ENCODE assay signal across 28 cellular contexts in the genomic region with DNA sequence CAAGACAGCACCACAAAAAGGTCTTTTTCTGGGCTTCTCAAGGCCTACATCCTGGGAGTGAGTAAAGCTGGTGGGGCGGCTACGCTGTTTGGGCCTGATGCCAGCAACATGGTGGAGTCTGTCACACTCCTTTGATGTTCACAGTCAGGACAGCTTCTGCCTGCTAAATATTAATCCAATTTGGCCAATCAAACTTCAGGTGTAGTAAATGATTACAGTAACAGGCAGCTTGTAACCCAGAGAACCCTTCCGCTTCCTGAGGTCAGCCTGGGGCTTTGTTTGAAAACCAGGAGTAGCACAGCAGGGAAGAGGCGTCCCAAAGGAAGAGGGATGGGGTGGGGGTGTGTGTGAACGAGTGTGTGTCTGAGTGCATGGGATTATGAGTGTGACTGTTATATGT.
DNase-seq lines count a peak whose midpoint lies in the region; ATAC-seq, FAIRE-seq and TF ChIP-seq lines count a peak whose summit lies in the region.
"Had no signal": no experiment of that assay in that cellular context is flagged by ENCODE, and none has a peak within 500 bp of the region (broad histone marks: within the 10 kb centered on the region; RNA-seq: fewer than 3 reads in every experiment).

No MANE protein-coding gene starts in this region.

- no peak overlapping the region for H3K4me3 Mint-ChIP-seq in activated CD8-positive, alpha-beta memory T cell treated with anti-CD3 and anti-CD28 coated beads, Interleukin-2, amount 10 ng/mL, durations not matched to agents 7 days and 5 days
- H3K4me3 Mint-ChIP-seq: activated T-cell treated with anti-CD3 and anti-CD28 coated beads, Interleukin-2, amount 50 U/mL, for 4 hours; effector memory CD8-positive, alpha-beta T cell; naive thymus-derived CD4-positive, alpha-beta T cell; T-helper 1 cell treated with Interleukin-12 subunit alpha and Interleukin-12 subunit beta and Interleukin-4 antibody, amounts not matched to agents 30 μg/mL and 1 μg/mL, for 36 hours had no signal

- H3K27me3 Mint-ChIP-seq in activated CD8-positive, alpha-beta memory T cell treated with anti-CD3 and anti-CD28 coated beads, Interleukin-2, amount 10 ng/mL, durations not matched to agents 7 days and 5 days, result peaks cover 17% of the 10 kb centered on the region

- H3K4me1 ChIP-seq in kidney (ENCODE audit: control insufficient read depth in 1 of 2, insufficient read depth in 1 of 2, low read depth in 1 of 2, low read length in 2 of 2), result peaks cover 7 to 9% of the 10 kb centered on the region in 2 donors
- H3K4me1 ChIP-seq: SJSA1 had no signal

- TF ChIP-seq CTCF in kidney (IDR thresholded peaks at IDR 0.05; ENCODE audit: borderline replicate concordance, extremely low read depth, insufficient read depth), result no peak

- no peak for ATAC-seq in activated CD8-positive, alpha-beta memory T cell treated with anti-CD3 and anti-CD28 coated beads, Interleukin-2, amount 10 ng/mL, durations not matched to agents 7 days and 5 days
- ATAC-seq: activated T-cell treated with anti-CD3 and anti-CD28 coated beads, Interleukin-2, amount 50 U/mL, for 4 hours; effector memory CD8-positive, alpha-beta T cell; naive thymus-derived CD4-positive, alpha-beta T cell; Panc1 had no signal

- DNase-seq in NCI-H146 (lab: John Stamatoyannopoulos, UW) (peak; percentile 66), NCI-H146 treated with DMSO at 0.1 percent for 48 hours (lab: John Stamatoyannopoulos, UW; ENCODE audit: unreplicated experiment) (no peak), NCI-H69 (lab: John Stamatoyannopoulos, UW) (peak; percentile 81), kidney (no peak), renal cortical epithelial cell (ENCODE audit: low read depth) (peak; percentile 96), NCI-H187 (lab: John Stamatoyannopoulos, UW) (no peak), ecto neural progenitor cell (ENCODE audit: low spot score) (no peak)
- DNase-seq in activated CD8-positive, alpha-beta memory T cell treated with anti-CD3 and anti-CD28 coated beads, Interleukin-2, amount 10 ng/mL, durations not matched to agents 7 days and 5 days, result no peak
- DNase-seq: activated CD4-positive, alpha-beta T cell treated with anti-CD3 and anti-CD28 coated beads for 4 hours; activated CD8-positive, alpha-beta memory T cell treated with anti-CD3 and anti-CD28 coated beads for 24 hours; activated naive CD4-positive, alpha-beta T cell treated with Interleukin-2 at 50 U/mL for 16 hours; activated T-cell treated with anti-CD3 and anti-CD28 coated beads, Interleukin-2, amount 50 U/mL, for 4 hours; DMS79 treated with DMSO at 0.1 percent for 48 hours; effector memory CD8-positive, alpha-beta T cell; esophagus squamous epithelium; hypothalamus; islet precursor cell; mesenchymal stem cell; naive thymus-derived CD4-positive, alpha-beta T cell; NCI-H2029; nucleus accumbens; stimulated activated CD4-positive, alpha-beta T cell treated with anti-CD3 and anti-CD28 coated beads, Interleukin-2, amount 100 ng/mL, for 24 hours had no signal

- CTCF ChIA-PET in activated CD8-positive, alpha-beta memory T cell treated with anti-CD3 and anti-CD28 coated beads, Interleukin-2, amount 10 ng/mL, durations not matched to agents 7 days and 5 days (lab: Charles Lee), result no interaction called here

- H3K9me3 Mint-ChIP-seq in activated CD8-positive, alpha-beta memory T cell treated with anti-CD3 and anti-CD28 coated beads, Interleukin-2, amount 10 ng/mL, durations not matched to agents 7 days and 5 days (ENCODE audit: low read depth), result no peaks in the 10 kb centered on the region
- H3K9me3 Mint-ChIP-seq: activated T-cell treated with anti-CD3 and anti-CD28 coated beads, Interleukin-2, amount 50 U/mL, for 4 hours; effector memory CD8-positive, alpha-beta T cell; naive thymus-derived CD4-positive, alpha-beta T cell; T-helper 1 cell treated with Interleukin-12 subunit alpha and Interleukin-12 subunit beta and Interleukin-4 antibody, amounts not matched to agents 30 μg/mL and 1 μg/mL, for 36 hours had no signal

- H3K9ac ChIP-seq in kidney (ENCODE audit: low read length in 2 of 2), result no peak overlapping the region

- no peaks in the 10 kb centered on the region for H3K9me3 ChIP-seq in kidney (ENCODE audit: control insufficient read depth in 1 of 2, low read length in 2 of 2)
- H3K9me3 ChIP-seq: esophagus squamous epithelium, SJSA1 had no signal

- H3K27ac ChIP-seq in kidney (ENCODE audit: low read depth in 2 of 2, low read length in 2 of 2), result no peak overlapping the region
- H3K27ac ChIP-seq: esophagus squamous epithelium, SJSA1 had no signal

- no peak overlapping the region for H3K27ac Mint-ChIP-seq in activated CD8-positive, alpha-beta memory T cell treated with anti-CD3 and anti-CD28 coated beads, Interleukin-2, amount 10 ng/mL, durations not matched to agents 7 days and 5 days
- H3K27ac Mint-ChIP-seq: effector memory CD8-positive, alpha-beta T cell; naive thymus-derived CD4-positive, alpha-beta T cell; T-helper 1 cell treated with Interleukin-12 subunit alpha and Interleukin-12 subunit beta and Interleukin-4 antibody, amounts not matched to agents 30 μg/mL and 1 μg/mL, for 36 hours had no signal

- no peaks in the 10 kb centered on the region for H3K36me3 ChIP-seq in kidney (ENCODE audit: control insufficient read depth in 1 of 2, insufficient read depth in 2 of 2, low read length in 2 of 2)
- H3K36me3 ChIP-seq: esophagus squamous epithelium, SJSA1 had no signal

- intact Hi-C loops in kidney (cut with DNase I), result no loop called here

- H3K36me3 Mint-ChIP-seq in activated CD8-positive, alpha-beta memory T cell treated with anti-CD3 and anti-CD28 coated beads, Interleukin-2, amount 10 ng/mL, durations not matched to agents 7 days and 5 days, result no peaks in the 10 kb centered on the region
- H3K36me3 Mint-ChIP-seq: naive thymus-derived CD4-positive, alpha-beta T cell had no signal

- no peaks in the 10 kb centered on the region for H3K4me1 Mint-ChIP-seq in activated CD8-positive, alpha-beta memory T cell treated with anti-CD3 and anti-CD28 coated beads, Interleukin-2, amount 10 ng/mL, durations not matched to agents 7 days and 5 days

- FAIRE-seq in kidney (lab: Jason Lieb, UNC), result no peak
- FAIRE-seq: frontal cortex, H1 had no signal

- peak overlapping the region; percentile 13 to 24 for H3K4me3 ChIP-seq in kidney (ENCODE audit: low read length in 2 of 2)
- H3K4me3 ChIP-seq: esophagus squamous epithelium, SJSA1, smooth muscle cell had no signal

Comparison
In these comparisons a context has a peak if more than half of its experiments do, and no peak if none do; other contexts are left out.
1. DNase-seq: peak in NCI-H146 (single experiment), NCI-H69 (single experiment) and renal cortical epithelial cell (single experiment); none in NCI-H146 treated with DMSO at 0.1 percent for 48 hours (single experiment), kidney (single experiment), NCI-H187 (0 of 2), activated CD8-positive, alpha-beta memory T cell treated with anti-CD3 and anti-CD28 coated beads, Interleukin-2, amount 10 ng/mL, durations not matched to agents 7 days and 5 days (single experiment) and ecto neural progenitor cell (single experiment).